ENCODE assay signal across 11 cellular contexts in the genomic region with DNA sequence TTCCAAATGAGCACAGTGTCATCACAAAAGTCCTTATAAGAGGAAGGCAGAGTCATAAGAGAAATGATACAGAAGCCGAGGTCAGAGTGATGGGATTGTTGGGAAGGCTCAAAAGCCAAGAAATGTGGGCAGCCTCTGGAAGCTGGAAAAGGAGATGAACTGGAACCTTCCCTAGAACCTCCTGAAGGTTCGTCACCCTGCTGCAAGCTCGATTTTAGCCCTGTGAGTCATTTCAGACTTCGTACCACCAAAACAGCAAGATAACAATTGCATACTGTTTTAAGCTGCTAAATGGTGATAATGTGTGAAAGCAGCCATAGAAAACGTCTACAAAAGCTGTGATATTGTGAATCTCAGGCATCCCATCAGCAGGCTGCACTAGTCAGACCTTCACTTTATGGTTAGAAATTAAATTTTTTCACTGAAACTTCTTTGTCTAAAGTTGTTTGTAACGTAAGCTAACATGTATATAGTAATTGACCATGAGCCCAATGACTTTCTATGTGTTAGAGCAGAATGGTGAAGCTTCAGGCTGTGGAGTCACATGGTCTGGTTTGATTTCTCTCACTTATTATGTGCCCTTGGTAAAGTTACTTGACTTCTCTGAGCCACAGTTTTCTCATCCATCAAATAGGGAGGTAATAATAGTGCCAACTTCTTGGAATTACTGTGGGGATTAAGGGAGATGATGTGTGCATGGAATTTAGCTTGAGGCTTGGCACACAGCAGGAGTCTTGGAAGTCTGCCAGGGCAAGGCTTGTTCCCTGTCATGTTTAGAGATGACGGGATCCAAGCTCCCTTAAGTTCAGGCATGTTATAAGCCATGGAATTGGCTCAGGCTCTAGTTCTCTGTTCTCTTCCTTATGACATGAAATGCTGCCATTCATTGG.
DNase-seq lines count a peak whose midpoint lies in the region; ATAC-seq, FAIRE-seq and TF ChIP-seq lines count a peak whose summit lies in the region.
"Had no signal": no experiment of that assay in that cellular context is flagged by ENCODE, and none has a peak within 500 bp of the region (broad histone marks: within the 10 kb centered on the region; RNA-seq: fewer than 3 reads in every experiment).

No MANE protein-coding gene starts in this region.

- H3K4me1 Mint-ChIP-seq in activated CD4-positive, alpha-beta T cell treated with anti-CD3 and anti-CD28 coated beads, Interleukin-2, amount 10 ng/mL, durations not matched to agents 7 days and 5 days, result peaks cover 3% of the 10 kb centered on the region
- H3K4me1 Mint-ChIP-seq: activated naive CD4-positive, alpha-beta T cell treated with anti-CD3 and anti-CD28 coated beads, Interleukin-2, amount 10 ng/mL, durations not matched to agents 7 days and 5 days had no signal

- H3K27me3 Mint-ChIP-seq in activated CD4-positive, alpha-beta T cell treated with anti-CD3 and anti-CD28 coated beads, Interleukin-2, amount 10 ng/mL, durations not matched to agents 7 days and 5 days, result no peaks in the 10 kb centered on the region
- H3K27me3 Mint-ChIP-seq: activated naive CD4-positive, alpha-beta T cell treated with anti-CD3 and anti-CD28 coated beads, Interleukin-2, amount 10 ng/mL, durations not matched to agents 7 days and 5 days had no signal

- POLR2A ChIA-PET in HepG2 (lab: Yijun Ruan, JAX), result no interaction called here
- POLR2A ChIA-PET in activated CD4-positive, alpha-beta T cell treated with anti-CD3 and anti-CD28 coated beads, Interleukin-2, amount 10 ng/mL, durations not matched to agents 7 days and 5 days (lab: Charles Lee), result no interaction called here

- H3K27ac ChIP-seq in right lobe of liver, result no peak overlapping the region
- H3K27ac ChIP-seq in HepG2 (ENCODE audit: extremely low read length, insufficient read depth, low read length), result no peak overlapping the region
- H3K27ac ChIP-seq in foreskin keratinocyte, result no peak overlapping the region
- no peak overlapping the region for H3K27ac ChIP-seq in gastroesophageal sphincter
- H3K27ac ChIP-seq in lower lobe of right lung, result no peak overlapping the region

- H3K79me2 ChIP-seq in HepG2 (ENCODE audit: insufficient read depth, low read length), result no peaks in the 10 kb centered on the region

- intact Hi-C loops in right lobe of liver (cut with DNase I) (no loop called here), HepG2 (cut with micrococcal nuclease; ENCODE audit: unreplicated experiment) (no loop called here), lower lobe of right lung (cut with DNase I) (no loop called here)

- H3K27me3 ChIP-seq in right lobe of liver (no peaks in the 10 kb centered on the region), HepG2 (ENCODE audit: control insufficient read depth in 1 of 2, insufficient read depth in 2 of 2, low read length in 2 of 2) (peaks cover 0 to 23% of the 10 kb centered on the region in 2 experiments; a peak in 2 of 5 replicates), foreskin keratinocyte (no peaks in the 10 kb centered on the region), gastroesophageal sphincter (no peaks in the 10 kb centered on the region), lower lobe of right lung (ENCODE audit: low read depth) (no peaks in the 10 kb centered on the region)

- H3K4me3 ChIP-seq in right lobe of liver (no peak overlapping the region), HepG2 (replicated peaks in 1 of 3; ENCODE audit: insufficient read depth in 1 of 3, low read depth in 2 of 3, low read length in 3 of 3) (no peak overlapping the region), gastroesophageal sphincter (no peak overlapping the region), lower lobe of right lung (no peak overlapping the region)
- H3K4me3 ChIP-seq: mucosa of descending colon had no signal

- TF ChIP-seq EP300 in HepG2 (IDR thresholded peaks at IDR 0.05; ENCODE audit: low read depth in 2 of 2, low read length in 2 of 2) (no peak), HepG2 (CRISPR knock-in tag; IDR thresholded peaks at IDR 0.05; ENCODE audit: borderline replicate concordance) (no peak), gastroesophageal sphincter (IDR thresholded peaks at IDR 0.05) (no peak)

- no peak overlapping the region for H3K9ac ChIP-seq in HepG2 (ENCODE audit: insufficient read depth, low read depth, low read length)

- H4K20me1 ChIP-seq in HepG2 (ENCODE audit: insufficient read depth, low read length), result no peaks in the 10 kb centered on the region

- no peak for FAIRE-seq in HepG2 (lab: Jason Lieb, UNC)

- in situ Hi-C loops in HepG2 (cut with HindIII; ENCODE audit: extremely low pct_ligation_motif_present, low pct_unique_long_range_greater_than_20kb), result no loop called here

- H3K9me3 Mint-ChIP-seq in activated CD4-positive, alpha-beta T cell treated with anti-CD3 and anti-CD28 coated beads, Interleukin-2, amount 10 ng/mL, durations not matched to agents 7 days and 5 days, result no peaks in the 10 kb centered on the region
- H3K9me3 Mint-ChIP-seq: activated naive CD4-positive, alpha-beta T cell treated with anti-CD3 and anti-CD28 coated beads, Interleukin-2, amount 10 ng/mL, durations not matched to agents 7 days and 5 days had no signal

- no peak overlapping the region for H3K4me3 Mint-ChIP-seq in activated CD4-positive, alpha-beta T cell treated with anti-CD3 and anti-CD28 coated beads, Interleukin-2, amount 10 ng/mL, durations not matched to agents 7 days and 5 days
- H3K4me3 Mint-ChIP-seq: activated naive CD4-positive, alpha-beta T cell treated with anti-CD3 and anti-CD28 coated beads, Interleukin-2, amount 10 ng/mL, durations not matched to agents 7 days and 5 days had no signal

- no peak overlapping the region for H3K27ac Mint-ChIP-seq in activated CD4-positive, alpha-beta T cell treated with anti-CD3 and anti-CD28 coated beads, Interleukin-2, amount 10 ng/mL, durations not matched to agents 7 days and 5 days
- H3K27ac Mint-ChIP-seq: activated naive CD4-positive, alpha-beta T cell treated with anti-CD3 and anti-CD28 coated beads, Interleukin-2, amount 10 ng/mL, durations not matched to agents 7 days and 5 days had no signal

- no peaks in the 10 kb centered on the region for H3K4me1 ChIP-seq in right lobe of liver
- no peaks in the 10 kb centered on the region for H3K4me1 ChIP-seq in HepG2 (ENCODE audit: insufficient read depth, low read length)
- H3K4me1 ChIP-seq in foreskin keratinocyte, result no peaks in the 10 kb centered on the region
- no peaks in the 10 kb centered on the region for H3K4me1 ChIP-seq in gastroesophageal sphincter
- H3K4me1 ChIP-seq in lower lobe of right lung, result no peaks in the 10 kb centered on the region
- H3K4me1 ChIP-seq: Caco-2 had no signal

- TF ChIP-seq CTCF in right lobe of liver (IDR thresholded peaks at IDR 0.05), result no peak
- TF ChIP-seq CTCF in HepG2 (CRISPR knock-in tag; IDR thresholded peaks at IDR 0.05), result no peak
- no peak for TF ChIP-seq CTCF in foreskin keratinocyte (conservative IDR thresholded peaks at IDR 0.05)
- TF ChIP-seq CTCF in gastroesophageal sphincter (IDR thresholded peaks at IDR 0.05), result no peak
- no peak for TF ChIP-seq CTCF in lower lobe of right lung (IDR thresholded peaks at IDR 0.05)

- no peaks in the 10 kb centered on the region for H3K9me3 ChIP-seq in right lobe of liver
- no peaks in the 10 kb centered on the region for H3K9me3 ChIP-seq in HepG2 (ENCODE audit: low read length)
- H3K9me3 ChIP-seq in gastroesophageal sphincter, result no peaks in the 10 kb centered on the region
- H3K9me3 ChIP-seq in lower lobe of right lung, result no peaks in the 10 kb centered on the region
- H3K9me3 ChIP-seq: Caco-2, mucosa of descending colon had no signal

- no peak overlapping the region for H2AFZ ChIP-seq in HepG2 (ENCODE audit: low read length)

- H3K4me2 ChIP-seq in HepG2 (ENCODE audit: low read depth, low read length), result no peak overlapping the region

- no peak for TF ChIP-seq RAD21 in HepG2 (CRISPR knock-in tag; IDR thresholded peaks at IDR 0.05)

- H3K36me3 ChIP-seq in right lobe of liver (no peaks in the 10 kb centered on the region), HepG2 (replicated peaks in 1 of 2; ENCODE audit: control insufficient read depth in 1 of 2, insufficient read depth in 2 of 2, low read length in 2 of 2) (no peaks in the 10 kb centered on the region), gastroesophageal sphincter (no peaks in the 10 kb centered on the region), lower lobe of right lung (peaks cover 49% of the 10 kb centered on the region)

- no TSS peak for BruUV-seq in HepG2 (replicated peaks; lab: Mats Ljungman, UMichigan)

- ATAC-seq in right lobe of liver (peak in 3 of 4 donors; percentile 14 to 50 (median 32)), HepG2 (no peak), foreskin keratinocyte (peak; percentile 80), gastroesophageal sphincter (no peak), lower lobe of right lung (no peak), HG03571 (IDR thresholded peaks at IDR 0.05; ENCODE audit: unreplicated experiment) (no peak)
- ATAC-seq: mucosa of descending colon had no signal

- DNase-seq in right lobe of liver (peak in 1 of 3 donors; percentile 50), HepG2 (ENCODE audit: low spot score) (no peak), RPMI7951 (ENCODE audit: low read depth) (peak; percentile 96), foreskin keratinocyte (peak; percentile 85 to 94), lower lobe of right lung (no peak)
- no peak for DNase-seq in activated CD4-positive, alpha-beta T cell treated with anti-CD3 and anti-CD28 coated beads, Interleukin-2, amount 10 ng/mL, durations not matched to agents 7 days and 5 days
- DNase-seq: activated naive CD4-positive, alpha-beta T cell treated with anti-CD3 and anti-CD28 coated beads, Interleukin-2, amount 10 ng/mL, durations not matched to agents 7 days and 5 days; Caco-2 had no signal

- 54% methylated on average over 7 of the region's 7 CpGs for WGBS in right lobe of liver (ENCODE audit: insufficient coverage, low coverage, low lambda C conversion rate, missing lambda C conversion rate)
- WGBS in HepG2 (ENCODE audit: low lambda C conversion rate), result 2% methylated on average over 7 of the region's 7 CpGs
- 42 to 56% methylated on average over 5 to 7 of the region's 7 CpGs for WGBS in gastroesophageal sphincter (ENCODE audit: low coverage in 1 of 2), 2 donors

- TF ChIP-seq POLR2A in right lobe of liver (IDR thresholded peaks at IDR 0.05) (no peak), HepG2 (IDR thresholded peaks at IDR 0.05; ENCODE audit: insufficient read depth in 1 of 2, low read depth in 2 of 2, low read length in 2 of 2) (no peak), gastroesophageal sphincter (IDR thresholded peaks at IDR 0.05) (no peak)

- peaks cover 90% of the 10 kb centered on the region for H3K36me3 Mint-ChIP-seq in activated CD4-positive, alpha-beta T cell treated with anti-CD3 and anti-CD28 coated beads, Interleukin-2, amount 10 ng/mL, durations not matched to agents 7 days and 5 days (ENCODE audit: low read depth)

- CTCF ChIA-PET in HepG2 (lab: Yijun Ruan, JAX; ENCODE audit: low intra/inter-chr PET ratio, low total read pairs), result no interaction called here
- CTCF ChIA-PET in activated CD4-positive, alpha-beta T cell treated with anti-CD3 and anti-CD28 coated beads, Interleukin-2, amount 10 ng/mL, durations not matched to agents 7 days and 5 days (lab: Charles Lee), result interaction anchor here (0.9 to 1.2 kb wide), 3 partner anchors 11 to 173 kb away, joined by 3 read pairs; no protein-coding TSS in a partner anchor

TF ChIP-seq in HepG2, 621 proteins besides CTCF, POLR2A, EP300 and RAD21 (continues in another document):
- TF ChIP-seq HMGA1 (CRISPR knock-in tag; conservative IDR thresholded peaks at IDR 0.05), result no peak
- no peak for TF ChIP-seq MIXL1 (CRISPR knock-in tag; IDR thresholded peaks at IDR 0.05)
- TF ChIP-seq GLI4 (CRISPR knock-in tag; IDR thresholded peaks at IDR 0.05; ENCODE audit: borderline replicate concordance), result no peak

Comparison
In these comparisons a context has a peak if more than half of its experiments do, and no peak if none do; other contexts are left out.
1. ATAC-seq: peak in right lobe of liver (3 of 4) and foreskin keratinocyte (single experiment); none in HepG2 (single experiment), gastroesophageal sphincter (single experiment), lower lobe of right lung (0 of 2) and HG03571 (single experiment).
2. DNase-seq: peak in RPMI7951 (single experiment) and foreskin keratinocyte (2 of 2); none in HepG2 (single experiment), activated CD4-positive, alpha-beta T cell treated with anti-CD3 and anti-CD28 coated beads, Interleukin-2, amount 10 ng/mL, durations not matched to agents 7 days and 5 days (single experiment) and lower lobe of right lung (single experiment).